ENCODE assay signal across 11 cellular contexts in the genomic region with DNA sequence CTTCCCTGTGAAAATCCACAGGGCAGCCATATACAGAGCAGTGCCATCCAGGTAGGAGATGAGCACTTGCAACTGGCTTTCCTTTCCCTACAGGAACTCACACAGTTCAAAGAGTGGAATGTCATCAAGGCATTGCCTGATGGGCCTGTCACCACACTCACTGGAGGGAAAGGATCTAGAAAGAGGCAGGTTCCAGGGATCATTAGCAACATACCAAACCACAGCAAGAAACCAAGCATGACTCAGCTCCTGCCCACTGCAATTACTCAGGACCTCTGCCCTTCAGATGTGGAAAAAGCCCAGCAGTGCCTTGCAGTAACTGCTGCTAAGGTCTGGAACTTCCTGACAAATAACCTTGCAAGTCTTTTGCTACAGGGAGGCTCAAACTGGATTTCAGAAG.
DNase-seq lines count a peak whose midpoint lies in the region; ATAC-seq and TF ChIP-seq lines count a peak whose summit lies in the region.
"Had no signal": no experiment of that assay in that cellular context is flagged by ENCODE, and none has a peak within 500 bp of the region (broad histone marks: within the 10 kb centered on the region; RNA-seq: fewer than 3 reads in every experiment).

No MANE protein-coding gene starts in this region.

- peaks cover 11% of the 10 kb centered on the region for H3K4me1 Mint-ChIP-seq in Calu3 (ENCODE audit: low read depth, unreplicated experiment)
- H3K4me1 Mint-ChIP-seq in naive thymus-derived CD8-positive, alpha-beta T cell: peaks cover 0 to 18% (median 7%) of the 10 kb centered on the region in 4 donors

- ATAC-seq in naive thymus-derived CD8-positive, alpha-beta T cell: no peak
- ATAC-seq in psoas muscle: no peak
- ATAC-seq in sciatic nerve: no peak

- peaks cover 2% of the 10 kb centered on the region; the same call in 1 of the 2 replicates for H3K9me3 ChIP-seq in HUES48 (ENCODE audit: control insufficient read depth, insufficient read depth, low read length)
- no peaks in the 10 kb centered on the region for H3K9me3 ChIP-seq in adipocyte (ENCODE audit: control insufficient read depth, low read length)
- H3K9me3 ChIP-seq in psoas muscle: no peaks in the 10 kb centered on the region

- H3K9me3 Mint-ChIP-seq in Calu3 (ENCODE audit: low read depth, unreplicated experiment): no peaks in the 10 kb centered on the region
- no peaks in the 10 kb centered on the region for H3K9me3 Mint-ChIP-seq in naive thymus-derived CD8-positive, alpha-beta T cell

- POLR2A ChIA-PET in naive thymus-derived CD8-positive, alpha-beta T cell (lab: Charles Lee): no interaction called here

- intact Hi-C loops in Calu3 (cut with micrococcal nuclease; ENCODE audit: unreplicated experiment) (no loop called here), psoas muscle (cut with DNase I) (no loop called here), sciatic nerve (cut with DNase I) (no loop called here)

- TF ChIP-seq CTCF in Calu3 (IDR thresholded peaks at IDR 0.05; ENCODE audit: unreplicated experiment) (no peak), psoas muscle (IDR thresholded peaks at IDR 0.05) (no peak)

- H3K4me3 Mint-ChIP-seq in Calu3 (ENCODE audit: low read depth, unreplicated experiment): no peak overlapping the region
- H3K4me3 Mint-ChIP-seq in naive thymus-derived CD8-positive, alpha-beta T cell: peak overlapping the region in 1 of 10 donors; percentile 48
- H3K4me3 Mint-ChIP-seq: H9 had no signal

- H3K27me3 Mint-ChIP-seq in Calu3 (ENCODE audit: unreplicated experiment): no peaks in the 10 kb centered on the region
- H3K27me3 Mint-ChIP-seq in naive thymus-derived CD8-positive, alpha-beta T cell: no peaks in the 10 kb centered on the region

- BruUV-seq in Calu3 (replicated peaks; lab: Mats Ljungman, UMichigan): no TSS peak

- H3K9ac ChIP-seq in HUES48 (ENCODE audit: low read depth, low read length) (no peak overlapping the region), adipocyte (ENCODE audit: low read length) (no peak overlapping the region)
- H3K9ac ChIP-seq: KMS-11 had no signal

- H3K27ac Mint-ChIP-seq in Calu3 (ENCODE audit: unreplicated experiment): peak overlapping the region; percentile 23
- peak overlapping the region in 1 of 10 donors; percentile 57 for H3K27ac Mint-ChIP-seq in naive thymus-derived CD8-positive, alpha-beta T cell
- H3K27ac Mint-ChIP-seq: H9 had no signal

- H3K4me1 ChIP-seq in HUES48 (ENCODE audit: control insufficient read depth, insufficient read depth, low read length) (peaks cover 4% of the 10 kb centered on the region; the same call in 1 of the 2 replicates), adipocyte (ENCODE audit: control insufficient read depth, insufficient read depth, low read length) (peaks cover 11% of the 10 kb centered on the region), psoas muscle (no peaks in the 10 kb centered on the region)

- no peaks in the 10 kb centered on the region for H3K27me3 ChIP-seq in HUES48 (ENCODE audit: control insufficient read depth, insufficient read depth, low read length)
- H3K27me3 ChIP-seq in adipocyte (replicated peaks; ENCODE audit: control insufficient read depth, insufficient read depth, low read length): peaks cover 4% of the 10 kb centered on the region
- peaks cover 0 to 3% (median 0%) of the 10 kb centered on the region in 3 donors for H3K27me3 ChIP-seq in psoas muscle (ENCODE audit: insufficient read depth in 3 of 3, low read length in 2 of 3)

- H3K4me3 ChIP-seq in HUES48 (ENCODE audit: low read depth, low read length): no peak overlapping the region
- H3K4me3 ChIP-seq in adipocyte (ENCODE audit: low read length): no peak overlapping the region
- no peak overlapping the region for H3K4me3 ChIP-seq in psoas muscle

- H3K36me3 ChIP-seq in HUES48 (ENCODE audit: control insufficient read depth, insufficient read depth, low read length): 0 out of 2 replicates have a peak, but pooled peaks cover 2% of the 10 kb centered on the region
- peaks cover 3% of the 10 kb centered on the region for H3K36me3 ChIP-seq in adipocyte (ENCODE audit: control insufficient read depth, insufficient read depth, low read length, severe bottlenecking)
- H3K36me3 ChIP-seq in psoas muscle (ENCODE audit: insufficient read depth in 1 of 2, low read depth in 1 of 2): peaks cover 0 to 7% of the 10 kb centered on the region in 2 donors

- CTCF ChIA-PET in Calu3 (lab: Charles Lee): no interaction called here

- peaks cover 23% of the 10 kb centered on the region for H3K36me3 Mint-ChIP-seq in Calu3 (ENCODE audit: insufficient read depth, unreplicated experiment)
- peaks cover 0 to 4% (median 0%) of the 10 kb centered on the region in 3 donors for H3K36me3 Mint-ChIP-seq in naive thymus-derived CD8-positive, alpha-beta T cell

- DNase-seq in Calu3 (peak; percentile 36), adipocyte (ENCODE audit: low read depth) (peak; percentile 58), kidney glomerular epithelial cell (lab: John Stamatoyannopoulos, UW) (peak; percentile 73), psoas muscle (no peak), sciatic nerve (ENCODE audit: low spot score) (no peak), T-helper 1 cell (no peak)
- no peak for DNase-seq in naive thymus-derived CD8-positive, alpha-beta T cell
- DNase-seq: H9, RPMI8226 had no signal

- H3K27ac ChIP-seq in HUES48 (ENCODE audit: low read depth, low read length) (peak overlapping the region; percentile 29), psoas muscle (no peak overlapping the region)
- H3K27ac ChIP-seq: KMS-11 had no signal

Comparison
In these comparisons a context has a peak if more than half of its experiments do, and no peak if none do; other contexts are left out.
1. DNase-seq: peak in Calu3 (single experiment), adipocyte (single experiment) and kidney glomerular epithelial cell (single experiment); none in naive thymus-derived CD8-positive, alpha-beta T cell (0 of 10), psoas muscle (0 of 2), sciatic nerve (single experiment) and T-helper 1 cell (0 of 5).